ENCODE assay signal across 19 cellular contexts in the genomic region with DNA sequence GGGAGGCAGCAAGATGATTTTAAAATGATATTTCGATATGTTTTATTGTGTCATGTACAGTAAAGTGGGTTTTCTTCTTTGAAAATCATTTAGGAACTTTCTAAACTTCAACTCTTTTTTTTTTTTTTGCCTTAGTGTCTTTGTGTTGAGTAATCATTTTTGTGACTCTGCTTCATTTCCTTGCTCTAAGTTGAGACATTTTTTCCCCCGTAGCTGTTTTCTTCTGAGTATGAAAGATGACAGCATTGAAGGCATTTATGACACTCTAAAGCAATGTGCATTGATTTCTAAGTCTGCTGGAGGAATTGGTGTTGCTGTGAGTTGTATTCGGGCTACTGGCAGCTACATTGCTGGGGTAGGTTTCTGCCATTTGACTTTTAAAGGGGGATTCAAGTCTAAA. TPM values are rescaled to one million over a fixed set of nuclear protein-coding genes. Genes with fewer than 3 reads are reported as not detected.
DNase-seq lines count a peak whose midpoint lies in the region; ATAC-seq, FAIRE-seq and TF ChIP-seq lines count a peak whose summit lies in the region.
"Had no signal": no experiment of that assay in that cellular context is flagged by ENCODE, and none has a peak within 500 bp of the region (broad histone marks: within the 10 kb centered on the region; RNA-seq: fewer than 3 reads in every experiment).

No MANE protein-coding gene starts in this region.

- H3K9me3 Mint-ChIP-seq in CD4-positive, CD25-positive, alpha-beta regulatory T cell: peaks cover 0 to 1% (median 0%) of the 10 kb centered on the region in 7 donors
- no peaks in the 10 kb centered on the region for H3K9me3 Mint-ChIP-seq in HFFc6
- H3K9me3 Mint-ChIP-seq: GM23338; stimulated activated naive CD8-positive, alpha-beta T cell treated with anti-CD3 and anti-CD28 coated beads, Interleukin-15, Interleukin-2, amounts not matched to agents 100 ng/mL and 50 ng/mL, for 24 hours had no signal

- no peaks in the 10 kb centered on the region for H3K4me1 ChIP-seq in CD4-positive, CD25-positive, alpha-beta regulatory T cell (ENCODE audit: control insufficient read depth, insufficient read depth, low read length, poor library complexity, severe bottlenecking)
- H3K4me1 ChIP-seq: ascending aorta, vagina had no signal

- H3K27me3 Mint-ChIP-seq in CD4-positive, CD25-positive, alpha-beta regulatory T cell: no peaks in the 10 kb centered on the region
- no peaks in the 10 kb centered on the region; the same call in 1 of the 2 replicates for H3K27me3 Mint-ChIP-seq in HFFc6 (ENCODE audit: insufficient read depth)
- H3K27me3 Mint-ChIP-seq: progenitor cell of endocrine pancreas; stimulated activated naive CD8-positive, alpha-beta T cell treated with anti-CD3 and anti-CD28 coated beads, Interleukin-15, Interleukin-2, amounts not matched to agents 100 ng/mL and 50 ng/mL, for 24 hours had no signal

- no peak for FAIRE-seq in bronchial epithelial cell (lab: Jason Lieb, UNC)

- TF ChIP-seq CTCF in HFFc6 (IDR thresholded peaks at IDR 0.05): no peak
- no peak for TF ChIP-seq CTCF in bronchial epithelial cell (IDR thresholded peaks at IDR 0.05; ENCODE audit: insufficient read depth, low read length, severe bottlenecking)

- H3K9me3 ChIP-seq in CD4-positive, CD25-positive, alpha-beta regulatory T cell (ENCODE audit: control insufficient read depth in 2 of 2, low read length in 2 of 2): no peaks in the 10 kb centered on the region
- H3K9me3 ChIP-seq: ascending aorta, vagina had no signal

- H3K27ac Mint-ChIP-seq in CD4-positive, CD25-positive, alpha-beta regulatory T cell: peak overlapping the region in 2 of 3 donors; percentile 42 to 44
- H3K27ac Mint-ChIP-seq in HFFc6: peak overlapping the region; percentile 93
- H3K27ac Mint-ChIP-seq: GM23338; progenitor cell of endocrine pancreas; stimulated activated naive CD8-positive, alpha-beta T cell treated with anti-CD3 and anti-CD28 coated beads, Interleukin-15, Interleukin-2, amounts not matched to agents 100 ng/mL and 50 ng/mL, for 24 hours had no signal

- no peak overlapping the region for H3K4me3 Mint-ChIP-seq in CD4-positive, CD25-positive, alpha-beta regulatory T cell
- H3K4me3 Mint-ChIP-seq in HFFc6: peak overlapping the region; percentile 17
- H3K4me3 Mint-ChIP-seq: GM23338; stimulated activated naive CD8-positive, alpha-beta T cell treated with anti-CD3 and anti-CD28 coated beads, Interleukin-15, Interleukin-2, amounts not matched to agents 100 ng/mL and 50 ng/mL, for 24 hours had no signal

- H3K36me3 ChIP-seq in CD4-positive, CD25-positive, alpha-beta regulatory T cell (ENCODE audit: control insufficient read depth, insufficient read depth, low read length): peaks cover 80% of the 10 kb centered on the region
- H3K36me3 ChIP-seq in bronchial epithelial cell (ENCODE audit: control insufficient read depth, insufficient read depth, low read length): peaks cover 2% of the 10 kb centered on the region

- no peak for ATAC-seq in CD4-positive, CD25-positive, alpha-beta regulatory T cell (ENCODE audit: low read depth in 2 of 2)
- ATAC-seq in GM18873 (IDR thresholded peaks at IDR 0.05; ENCODE audit: low FRiP score, unreplicated experiment): no peak
- ATAC-seq: GM23338 had no signal

- no peak overlapping the region for H3K27ac ChIP-seq in CD4-positive, CD25-positive, alpha-beta regulatory T cell (ENCODE audit: insufficient read depth, low read length, poor library complexity, severe bottlenecking)
- H3K27ac ChIP-seq: ascending aorta, dorsolateral prefrontal cortex, vagina had no signal

- H3K27me3 ChIP-seq in CD4-positive, CD25-positive, alpha-beta regulatory T cell (ENCODE audit: control insufficient read depth, insufficient read depth, low read length): no peaks in the 10 kb centered on the region
- no peaks in the 10 kb centered on the region for H3K27me3 ChIP-seq in bronchial epithelial cell (ENCODE audit: control insufficient read depth, insufficient read depth, low read length)
- H3K27me3 ChIP-seq: ascending aorta, dorsolateral prefrontal cortex, vagina had no signal

- H3K4me1 Mint-ChIP-seq in CD4-positive, CD25-positive, alpha-beta regulatory T cell: peaks cover 3 to 25% (median 13%) of the 10 kb centered on the region in 4 donors
- peaks cover 32% of the 10 kb centered on the region for H3K4me1 Mint-ChIP-seq in HFFc6 (ENCODE audit: low read depth)
- H3K4me1 Mint-ChIP-seq: GM23338 had no signal

- H3K36me3 Mint-ChIP-seq in CD4-positive, CD25-positive, alpha-beta regulatory T cell: peaks cover 54% of the 10 kb centered on the region
- H3K36me3 Mint-ChIP-seq in HFFc6 (ENCODE audit: low read depth): peaks cover 28% of the 10 kb centered on the region

- DNase-seq in CD4-positive, CD25-positive, alpha-beta regulatory T cell: no peak
- DNase-seq in HFFc6 (peak; percentile 40), bronchial epithelial cell (ENCODE audit: low read depth) (peak; percentile 46), kidney glomerular epithelial cell (lab: John Stamatoyannopoulos, UW) (peak; percentile 28), NCI-H69 (lab: John Stamatoyannopoulos, UW) (no peak), RPMI8226 (no peak), D341Med (ENCODE audit: low spot score) (no peak)
- DNase-seq: activated CD4-positive, alpha-beta T cell treated with anti-CD3 and anti-CD28 coated beads, Interleukin-2, amount 50 U/mL, for 4 hours; activated effector memory CD4-positive, alpha-beta T cell treated with anti-CD3 and anti-CD28 coated beads, Interleukin-2, amount 50 U/mL, for 16 hours; dorsolateral prefrontal cortex; MM.1S; NCI-H2081 treated with DMSO at 0.1 percent for 48 hours; NCI-H524 treated with DMSO at 0.1 percent for 48 hours had no signal

- no peak overlapping the region for H3K4me3 ChIP-seq in CD4-positive, CD25-positive, alpha-beta regulatory T cell (ENCODE audit: low read depth, low read length)
- no peak overlapping the region for H3K4me3 ChIP-seq in bronchial epithelial cell (ENCODE audit: low read depth, low read length)
- H3K4me3 ChIP-seq: ascending aorta, dorsolateral prefrontal cortex, GM23338, vagina had no signal

RNA-seq across cellular contexts. Expression of a gene that starts 23.5 kb away (rescaled TPM):
- total RNA-seq in CD4-positive, CD25-positive, alpha-beta regulatory T cell: 76.9 TPM
- 10 to 100 TPM; 52.3 to 83.3 (median 60.7) TPM for polyA plus RNA-seq in CD4-positive, CD25-positive, alpha-beta regulatory T cell
- 100 to 1,000 TPM in 5 of 6 experiments, 10 to 100 TPM in 1; 68.1 to 145 (median 126) TPM for total RNA-seq in HFFc6 (2021; fragmentation: NEBNext Ultra II Directional; extraction: Animal tissue kit (Norgen Biotek cat#: 25700))
- total RNA-seq in bronchial epithelial cell: 40.7 and 44.0 TPM in 2 replicates

Comparison
In these comparisons a context has a peak if more than half of its experiments do, and no peak if none do; other contexts are left out.
1. DNase-seq: peak in HFFc6 (single experiment), bronchial epithelial cell (single experiment) and kidney glomerular epithelial cell (single experiment); none in CD4-positive, CD25-positive, alpha-beta regulatory T cell (0 of 3), NCI-H69 (single experiment), RPMI8226 (single experiment) and D341Med (single experiment).